Comparison of ENCODE assay signal across 7 cellular contexts in genomic region chr4:86315579-86315978, GRCh38.
"Had no signal": no experiment of that assay in that cellular context is flagged by ENCODE, and none has a peak within 500 bp of the region (broad histone marks: within the 10 kb centered on the region; RNA-seq: fewer than 3 reads in every experiment).

No MANE protein-coding gene starts in this region.

- H3K9ac ChIP-seq: KMS-11 had no signal

- H3K4me2 ChIP-seq: KMS-11 had no signal

- H3K27ac ChIP-seq: HL-60, KMS-11 had no signal

- DNase-seq: Karpas-422, Kasumi-1, KBM-7, KG1 had no signal

- FAIRE-seq: HTR-8/SVneo had no signal
